Comparison of ENCODE assay signal across 8 cellular contexts in the genomic region with DNA sequence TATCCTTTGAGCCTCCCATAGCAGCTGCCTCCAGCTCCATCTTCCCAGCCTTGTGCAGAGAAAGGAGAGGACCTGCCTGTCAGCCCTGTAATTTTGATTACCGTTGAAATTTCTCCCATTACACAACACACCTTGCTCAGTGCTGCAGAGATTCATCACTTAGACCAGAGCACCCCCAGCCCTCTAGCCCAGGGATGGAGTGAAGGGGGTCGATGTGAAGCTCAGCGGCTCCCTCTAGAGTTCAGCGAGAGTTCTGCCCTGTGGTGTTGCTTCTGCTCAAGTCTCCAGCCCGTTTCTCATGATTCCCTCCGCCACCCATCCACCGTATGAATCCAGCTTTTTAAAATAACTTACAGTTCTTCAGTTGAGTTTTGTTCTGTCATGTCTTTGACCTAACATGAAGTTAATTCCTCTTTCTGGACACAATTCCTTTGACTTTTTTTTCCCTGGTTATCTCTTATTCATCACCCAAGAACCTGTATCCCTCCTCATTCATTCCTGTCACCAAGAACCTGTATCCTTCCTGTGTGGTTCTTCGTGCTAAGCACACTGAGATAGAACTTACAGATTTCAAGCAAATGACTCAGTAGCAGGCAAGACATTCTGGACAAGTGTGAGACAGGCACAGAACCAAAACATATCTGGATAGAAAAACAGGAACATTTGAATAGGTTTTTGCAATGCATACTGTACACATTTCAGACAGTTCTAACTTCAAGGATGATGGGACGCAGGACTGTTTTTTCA. TPM values are rescaled to one million over a fixed set of nuclear protein-coding genes. Genes with fewer than 3 reads are reported as not detected.
A peak's percentile ranks its signal among the peaks of the same experiment; 100 is the strongest.
DNase-seq lines count a peak whose midpoint lies in the region; ATAC-seq and TF ChIP-seq lines count a peak whose summit lies in the region.

No MANE protein-coding gene starts in this region.

- no peaks in the 10 kb centered on the region for H3K79me2 ChIP-seq in GM23338 (replicated peaks; ENCODE audit: insufficient read depth)

- DNase-seq in CD4-positive, CD25-positive, alpha-beta regulatory T cell, result peak in 2 of 3 donors; percentile 2 to 13
- DNase-seq in GM23338 (ENCODE audit: low spot score) (peak; percentile 85), iris pigment epithelial cell (ENCODE audit: low read depth) (peak; percentile 11), LoVo (ENCODE audit: low spot score) (no peak), inferior parietal cortex (ENCODE audit: extremely low spot score) (no peak)
- no peak for DNase-seq in CD8-positive, alpha-beta memory T cell

- no peaks in the 10 kb centered on the region for H3F3A ChIP-seq in GM23338 (replicated peaks; ENCODE audit: low read depth)

- no peaks in the 10 kb centered on the region for H3K36me3 ChIP-seq in CD4-positive, CD25-positive, alpha-beta regulatory T cell (ENCODE audit: control insufficient read depth, insufficient read depth, low read length)
- no peaks in the 10 kb centered on the region for H3K36me3 ChIP-seq in GM23338 (ENCODE audit: insufficient read depth)
- H3K36me3 ChIP-seq in CD8-positive, alpha-beta memory T cell (ENCODE audit: insufficient read depth, low read length), result no peaks in the 10 kb centered on the region

- H3K27ac ChIP-seq in CD4-positive, CD25-positive, alpha-beta regulatory T cell (ENCODE audit: insufficient read depth, low read length, poor library complexity, severe bottlenecking), result no peak overlapping the region
- no peak overlapping the region for H3K27ac ChIP-seq in GM23338 (ENCODE audit: low read depth)
- no peak overlapping the region for H3K27ac ChIP-seq in CD8-positive, alpha-beta memory T cell (ENCODE audit: low read depth, low read length)

- POLR2A ChIA-PET in CD8-positive, alpha-beta memory T cell (lab: Charles Lee), result no interaction called here

- peaks cover 0 to 2% (median 0%) of the 10 kb centered on the region in 7 donors for H3K9me3 Mint-ChIP-seq in CD4-positive, CD25-positive, alpha-beta regulatory T cell
- peaks cover 2% of the 10 kb centered on the region; the same call in 1 of the 3 replicates for H3K9me3 Mint-ChIP-seq in GM23338
- H3K9me3 Mint-ChIP-seq in CD8-positive, alpha-beta memory T cell, result no peaks in the 10 kb centered on the region

- ATAC-seq in CD4-positive, CD25-positive, alpha-beta regulatory T cell (ENCODE audit: low read depth in 2 of 2), result no peak
- ATAC-seq in GM23338 (peak; percentile 98), HG03280 (IDR thresholded peaks at IDR 0.05; ENCODE audit: unreplicated experiment) (no peak)

- H3K4me1 ChIP-seq in CD4-positive, CD25-positive, alpha-beta regulatory T cell (ENCODE audit: control insufficient read depth, insufficient read depth, low read length, poor library complexity, severe bottlenecking), result no peaks in the 10 kb centered on the region
- no peaks in the 10 kb centered on the region for H3K4me1 ChIP-seq in GM23338 (ENCODE audit: insufficient read depth)
- no peaks in the 10 kb centered on the region for H3K4me1 ChIP-seq in CD8-positive, alpha-beta memory T cell (ENCODE audit: insufficient read depth, low read length)

- H3K4me3 Mint-ChIP-seq in CD4-positive, CD25-positive, alpha-beta regulatory T cell, result no peak overlapping the region
- no peak overlapping the region for H3K4me3 Mint-ChIP-seq in GM23338
- no peak overlapping the region for H3K4me3 Mint-ChIP-seq in CD8-positive, alpha-beta memory T cell

- no peaks in the 10 kb centered on the region for H3K36me3 Mint-ChIP-seq in CD4-positive, CD25-positive, alpha-beta regulatory T cell
- H3K36me3 Mint-ChIP-seq in GM23338 (ENCODE audit: low read depth), result no peaks in the 10 kb centered on the region; the same call in 2 of the 3 replicates
- no peaks in the 10 kb centered on the region for H3K36me3 Mint-ChIP-seq in CD8-positive, alpha-beta memory T cell

- no peak overlapping the region for H3K27ac Mint-ChIP-seq in CD4-positive, CD25-positive, alpha-beta regulatory T cell
- H3K27ac Mint-ChIP-seq in GM23338, result no peak overlapping the region
- H3K27ac Mint-ChIP-seq in CD8-positive, alpha-beta memory T cell, result peak overlapping the region in 1 of 8 donors; percentile 12

- H3K4me3 ChIP-seq in CD4-positive, CD25-positive, alpha-beta regulatory T cell (ENCODE audit: low read depth, low read length), result no peak overlapping the region
- H3K4me3 ChIP-seq in GM23338 (no peak overlapping the region), WI38 (ENCODE audit: low read depth, low read length) (no peak overlapping the region)
- no peak overlapping the region for H3K4me3 ChIP-seq in CD8-positive, alpha-beta memory T cell (ENCODE audit: low read length)

- H2AFZ ChIP-seq in GM23338, result no peak overlapping the region

- H4K20me1 ChIP-seq in GM23338 (replicated peaks; ENCODE audit: insufficient read depth), result no peaks in the 10 kb centered on the region

- H3K27me3 ChIP-seq in CD4-positive, CD25-positive, alpha-beta regulatory T cell (ENCODE audit: control insufficient read depth, insufficient read depth, low read length), result peaks cover 1% of the 10 kb centered on the region
- peaks cover 11% of the 10 kb centered on the region for H3K27me3 ChIP-seq in GM23338 (ENCODE audit: insufficient read depth)
- H3K27me3 ChIP-seq in CD8-positive, alpha-beta memory T cell (ENCODE audit: insufficient read depth, low read length, poor library complexity, severe bottlenecking), result no peaks in the 10 kb centered on the region

- CTCF ChIA-PET in CD8-positive, alpha-beta memory T cell (lab: Charles Lee), result interaction anchor here (0.7 to 1.7 kb wide), 5 partner anchors 10 to 1198 kb away, joined by 3 to 9 read pairs (median 3); no protein-coding TSS in a partner anchor

- H3K27me3 Mint-ChIP-seq in CD4-positive, CD25-positive, alpha-beta regulatory T cell, result peaks cover 5% of the 10 kb centered on the region
- peaks cover 7% of the 10 kb centered on the region for H3K27me3 Mint-ChIP-seq in GM23338 (ENCODE audit: insufficient read depth, low read depth, poor library complexity)
- H3K27me3 Mint-ChIP-seq in CD8-positive, alpha-beta memory T cell, result peaks cover 24 to 27% of the 10 kb centered on the region in 2 donors

- no peak overlapping the region for H3K4me2 ChIP-seq in GM23338

- peaks cover 0 to 5% (median 1%) of the 10 kb centered on the region in 4 donors for H3K4me1 Mint-ChIP-seq in CD4-positive, CD25-positive, alpha-beta regulatory T cell
- H3K4me1 Mint-ChIP-seq in GM23338, result no peaks in the 10 kb centered on the region
- peaks cover 0 to 3% (median 1%) of the 10 kb centered on the region in 3 donors for H3K4me1 Mint-ChIP-seq in CD8-positive, alpha-beta memory T cell

- peak; percentile 67 to 80 for TF ChIP-seq CTCF in GM23338 (conservative IDR thresholded peaks at IDR 0.05; ENCODE audit: low read depth in 2 of 2)
- peak; percentile 44 for TF ChIP-seq CTCF in WI38 (IDR thresholded peaks at IDR 0.05; ENCODE audit: low read depth, low read length)

- H3K9me2 ChIP-seq in GM23338 (ENCODE audit: insufficient read depth), result 0 out of 2 replicates have a peak, but pooled peaks cover 7% of the 10 kb centered on the region

- H3K9me3 ChIP-seq in CD4-positive, CD25-positive, alpha-beta regulatory T cell (ENCODE audit: control insufficient read depth in 2 of 2, low read length in 2 of 2), result no peaks in the 10 kb centered on the region
- H3K9me3 ChIP-seq in CD8-positive, alpha-beta memory T cell (ENCODE audit: low read length), result no peaks in the 10 kb centered on the region

TF ChIP-seq in GM23338, 12 proteins besides CTCF, POLR2A, EP300 and RAD21:
- TF ChIP-seq ZNF114 (CRISPR knock-in tag; IDR thresholded peaks at IDR 0.05), result no peak
- no peak for TF ChIP-seq JUNB (IDR thresholded peaks at IDR 0.05; ENCODE audit: unreplicated experiment)
TF ChIP-seq in GM23338: peak in this region for 0.

RNA-seq across cellular contexts. Expression of gene ZNF32, which starts 34.9 kb away (rescaled TPM):
- total RNA-seq in CD4-positive, CD25-positive, alpha-beta regulatory T cell, result 18.6 TPM
- polyA plus RNA-seq in CD4-positive, CD25-positive, alpha-beta regulatory T cell, result 10 to 100 TPM; 60.4 to 82.7 (median 76.0) TPM
- total RNA-seq in GM23338 (2014; rRNA removed; shearing (Covaris generic)), result 15.8 and 24.6 TPM in 2 replicates
- 26.1 and 26.7 TPM in 2 replicates for polyA plus RNA-seq in GM23338 (2016; fragmentation: Nextera tagmentation; extraction: Ambion mirVana)
- 10 to 100 TPM; 17.4 to 17.7 TPM for total RNA-seq in CD8-positive, alpha-beta memory T cell
- 86.3 TPM for polyA plus RNA-seq in CD8-positive, alpha-beta memory T cell

Comparison
In these comparisons a context has a peak if more than half of its experiments do, and no peak if none do; other contexts are left out.
1. DNase-seq: peak in CD4-positive, CD25-positive, alpha-beta regulatory T cell (2 of 3), GM23338 (single experiment) and iris pigment epithelial cell (single experiment); none in LoVo (single experiment), CD8-positive, alpha-beta memory T cell (0 of 5) and inferior parietal cortex (single experiment).